Comparison of ENCODE assay signal across 29 cellular contexts in the genomic region with DNA sequence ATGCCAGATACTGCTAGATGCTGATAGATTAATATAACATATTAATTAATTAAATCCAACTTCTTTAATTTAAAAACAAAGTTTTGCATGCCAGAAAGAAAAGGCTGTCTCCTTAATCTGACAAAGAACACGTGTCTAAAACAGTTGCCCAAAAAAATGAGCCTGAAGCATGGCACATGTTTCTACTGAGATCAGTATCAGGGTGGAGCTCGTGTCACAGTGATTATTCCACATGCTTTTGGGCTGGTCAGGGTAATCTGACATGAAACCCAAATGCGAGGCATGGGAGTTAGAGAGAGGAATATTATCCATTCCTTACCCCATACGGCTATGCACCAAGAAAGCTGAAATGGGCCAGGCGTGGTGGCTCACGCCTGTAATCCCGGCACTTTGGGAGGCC.
"Had no signal": no experiment of that assay in that cellular context is flagged by ENCODE, and none has a peak within 500 bp of the region (broad histone marks: within the 10 kb centered on the region; RNA-seq: fewer than 3 reads in every experiment).

No MANE protein-coding gene starts in this region.

- H3K27me3 ChIP-seq: ascending aorta, cardiac muscle cell, Peyer's patch had no signal

- H3K9me3 ChIP-seq: ascending aorta, Peyer's patch had no signal

- H3K4me1 Mint-ChIP-seq: activated CD4-positive, alpha-beta T cell treated with anti-CD3 and anti-CD28 coated beads for 36 hours; activated CD4-positive, alpha-beta T cell treated with anti-CD3 and anti-CD28 coated beads, Interleukin-2, amount 10 ng/mL, durations not matched to agents 7 days and 5 days; activated naive CD4-positive, alpha-beta T cell treated with anti-CD3 and anti-CD28 coated beads, Interleukin-2, amount 10 ng/mL, durations not matched to agents 7 days and 5 days; activated naive CD8-positive, alpha-beta T cell treated with anti-CD3 and anti-CD28 coated beads, Interleukin-2, amount 50 U/mL, for 24 hours had no signal

- DNase-seq: activated CD4-positive, alpha-beta T cell treated with anti-CD3 and anti-CD28 coated beads for 36 hours; activated CD4-positive, alpha-beta T cell treated with anti-CD3 and anti-CD28 coated beads, Interleukin-2, amount 10 ng/mL, durations not matched to agents 7 days and 5 days; activated CD4-positive, alpha-beta T cell treated with anti-CD3 and anti-CD28 coated beads, Interleukin-2, amount 50 U/mL, for 48 hours; activated CD8-positive, alpha-beta T cell treated with anti-CD3 and anti-CD28 coated beads, Interleukin-2, amount 10 ng/mL, durations not matched to agents 7 days and 5 days; activated gamma-delta T cell treated with Interleukin-2 at 50 U/mL for 16 hours; activated naive CD4-positive, alpha-beta T cell treated with anti-CD3 and anti-CD28 coated beads, Interleukin-2, amount 10 ng/mL, durations not matched to agents 7 days and 5 days; activated naive CD8-positive, alpha-beta T cell treated with anti-CD3 and anti-CD28 coated beads, Interleukin-2, amount 50 U/mL, for 24 hours; activated T-cell treated with anti-CD3 and anti-CD28 coated beads, Interleukin-2, amount 50 U/mL, for 24 hours; amniotic stem cell; NCI-H1092 treated with DMSO at 0.1 percent for 48 hours; NCI-H1417; NCI-H1694; NCI-H1930; NCI-H2081 treated with DMSO at 0.1 percent for 48 hours; NCI-H226; NCI-H446 treated with DMSO at 0.1 percent for 48 hours; NCI-H524 treated with DMSO at 0.1 percent for 48 hours; NCI-H748 treated with DMSO at 0.1 percent for 48 hours; NK-92 treated with Interleukin-12 subunit alpha and Interleukin-12 subunit beta, amount 100 ng/mL, for 24 hours; PC-3; RPMI8226; SIG-M5 had no signal

- H3K27ac Mint-ChIP-seq: activated CD4-positive, alpha-beta T cell treated with anti-CD3 and anti-CD28 coated beads for 36 hours; activated CD4-positive, alpha-beta T cell treated with anti-CD3 and anti-CD28 coated beads, Interleukin-2, amount 10 ng/mL, durations not matched to agents 7 days and 5 days; activated CD8-positive, alpha-beta T cell treated with anti-CD3 and anti-CD28 coated beads, Interleukin-2, amount 10 ng/mL, durations not matched to agents 7 days and 5 days; activated naive CD4-positive, alpha-beta T cell treated with anti-CD3 and anti-CD28 coated beads, Interleukin-2, amount 10 ng/mL, durations not matched to agents 7 days and 5 days; activated naive CD8-positive, alpha-beta T cell; activated naive CD8-positive, alpha-beta T cell treated with anti-CD3 and anti-CD28 coated beads, Interleukin-2, amount 50 U/mL, for 24 hours; activated T-cell treated with anti-CD3 and anti-CD28 coated beads, Interleukin-2, amount 50 U/mL, for 24 hours; T-helper 1 cell treated with Interleukin-12 subunit alpha and Interleukin-12 subunit beta and Interleukin-4 antibody, amounts not matched to agents 30 μg/mL and 1 μg/mL, for 36 hours; T-helper 2 cell treated with Interferon-gamma antibody and Interleukin-4, amounts not matched to agents 5 μg/mL and 100 μg/mL, for 36 hours had no signal

- H3K27ac ChIP-seq: ascending aorta, cardiac muscle cell, Peyer's patch had no signal

- H3K4me1 ChIP-seq: ascending aorta, Peyer's patch had no signal

- H3K36me3 Mint-ChIP-seq: activated naive CD4-positive, alpha-beta T cell treated with anti-CD3 and anti-CD28 coated beads, Interleukin-2, amount 10 ng/mL, durations not matched to agents 7 days and 5 days; activated naive CD8-positive, alpha-beta T cell had no signal

- H3K9me3 Mint-ChIP-seq: activated CD4-positive, alpha-beta T cell treated with anti-CD3 and anti-CD28 coated beads, Interleukin-2, amount 10 ng/mL, durations not matched to agents 7 days and 5 days; activated naive CD4-positive, alpha-beta T cell treated with anti-CD3 and anti-CD28 coated beads, Interleukin-2, amount 10 ng/mL, durations not matched to agents 7 days and 5 days; activated naive CD8-positive, alpha-beta T cell treated with anti-CD3 and anti-CD28 coated beads, Interleukin-2, amount 50 U/mL, for 24 hours; activated T-cell treated with anti-CD3 and anti-CD28 coated beads, Interleukin-2, amount 50 U/mL, for 24 hours; T-helper 1 cell treated with Interleukin-12 subunit alpha and Interleukin-12 subunit beta and Interleukin-4 antibody, amounts not matched to agents 30 μg/mL and 1 μg/mL, for 36 hours; T-helper 2 cell treated with Interferon-gamma antibody and Interleukin-4, amounts not matched to agents 5 μg/mL and 100 μg/mL, for 36 hours had no signal

- H3K27me3 Mint-ChIP-seq: activated CD4-positive, alpha-beta T cell treated with anti-CD3 and anti-CD28 coated beads for 36 hours; activated CD4-positive, alpha-beta T cell treated with anti-CD3 and anti-CD28 coated beads, Interleukin-2, amount 10 ng/mL, durations not matched to agents 7 days and 5 days; activated naive CD8-positive, alpha-beta T cell treated with anti-CD3 and anti-CD28 coated beads, Interleukin-2, amount 50 U/mL, for 24 hours had no signal

- H3K4me3 Mint-ChIP-seq: activated CD4-positive, alpha-beta T cell treated with anti-CD3 and anti-CD28 coated beads for 36 hours; activated CD4-positive, alpha-beta T cell treated with anti-CD3 and anti-CD28 coated beads, Interleukin-2, amount 10 ng/mL, durations not matched to agents 7 days and 5 days; activated CD8-positive, alpha-beta T cell treated with anti-CD3 and anti-CD28 coated beads, Interleukin-2, amount 10 ng/mL, durations not matched to agents 7 days and 5 days; activated naive CD4-positive, alpha-beta T cell treated with anti-CD3 and anti-CD28 coated beads, Interleukin-2, amount 10 ng/mL, durations not matched to agents 7 days and 5 days; activated naive CD8-positive, alpha-beta T cell; activated naive CD8-positive, alpha-beta T cell treated with anti-CD3 and anti-CD28 coated beads, Interleukin-2, amount 50 U/mL, for 24 hours; activated T-cell treated with anti-CD3 and anti-CD28 coated beads, Interleukin-2, amount 50 U/mL, for 24 hours; T-helper 1 cell treated with Interleukin-12 subunit alpha and Interleukin-12 subunit beta and Interleukin-4 antibody, amounts not matched to agents 30 μg/mL and 1 μg/mL, for 36 hours; T-helper 2 cell treated with Interferon-gamma antibody and Interleukin-4, amounts not matched to agents 5 μg/mL and 100 μg/mL, for 36 hours had no signal

- H3K4me3 ChIP-seq: ascending aorta, cardiac muscle cell, K562, Peyer's patch had no signal

- H3K36me3 ChIP-seq: ascending aorta, cardiac muscle cell, Peyer's patch had no signal
